Comparison of ENCODE assay signal across 8 cellular contexts in genomic region chr15:75646944-75647364, GRCh38. TPM values are rescaled to one million over a fixed set of nuclear protein-coding genes. Genes with fewer than 3 reads are reported as not detected.
A peak's percentile ranks its signal among the peaks of the same experiment; 100 is the strongest.
DNase-seq lines count a peak whose midpoint lies in the region; ATAC-seq and TF ChIP-seq lines count a peak whose summit lies in the region.

No MANE protein-coding gene starts in this region.

- no peaks in the 10 kb centered on the region for H3K9me3 Mint-ChIP-seq in MCF 10A (ENCODE audit: unreplicated experiment)

- H3K9ac ChIP-seq in Loucy (ENCODE audit: low read depth, low read length, poor library complexity, severe bottlenecking) = peak overlapping the region; percentile 81

- peak overlapping the region; percentile 93 for H3K4me2 ChIP-seq in Loucy (ENCODE audit: low read depth, low read length, poor library complexity, severe bottlenecking)

- POLR2A ChIA-PET in MCF 10A (lab: Yijun Ruan, JAX) = interaction anchor here (0.8 to 8.2 kb wide), 21 partner anchors 8 to 278 kb away, joined by 3 to 120 read pairs (median 12); partner anchors contain the start of genes IMP3, MAN2C1, PTPN9 and SIN3A

- no peak for ATAC-seq in GM18861 (IDR thresholded peaks at IDR 0.05; ENCODE audit: unreplicated experiment)

- peak overlapping the region; percentile 87 for H3K4me3 Mint-ChIP-seq in MCF 10A (ENCODE audit: unreplicated experiment)

- no peaks in the 10 kb centered on the region for H3K27me3 ChIP-seq in Loucy (ENCODE audit: insufficient read depth, low read length, poor library complexity, severe bottlenecking)

- H4K20me1 ChIP-seq in Loucy (ENCODE audit: insufficient read depth, low read length, poor library complexity, severe bottlenecking) = no peaks in the 10 kb centered on the region

- no peaks in the 10 kb centered on the region for H3K27me3 Mint-ChIP-seq in MCF 10A (ENCODE audit: insufficient read depth, unreplicated experiment)

- peak overlapping the region; percentile 78 for H3K27ac Mint-ChIP-seq in MCF 10A (ENCODE audit: low read depth, unreplicated experiment)

- no peaks in the 10 kb centered on the region for H3K9me2 ChIP-seq in Loucy (replicated peaks; ENCODE audit: low read depth, low read length)

- BruUV-seq in MCF 10A (replicated peaks; lab: Mats Ljungman, UMichigan) = TSS peak; percentile 67

- H3F3A ChIP-seq in Loucy (ENCODE audit: low read depth) = peaks cover 3% of the 10 kb centered on the region; the same call in 1 of the 2 replicates

- no peak for TF ChIP-seq POLR2A in lower leg skin (IDR thresholded peaks at IDR 0.05)

- no peaks in the 10 kb centered on the region for H3K9me3 ChIP-seq in Loucy (ENCODE audit: insufficient read depth, low read depth, low read length)

- H3K27ac ChIP-seq in temporal lobe (ENCODE audit: low read depth, low read length) = peak overlapping the region; percentile 83

- intact Hi-C loops in MCF 10A (cut with micrococcal nuclease) = loop anchor here (10.0 kb wide), 1 partner anchor 72 kb away; the partner anchor contains the start of gene PTPN9
- intact Hi-C loops in lower leg skin (cut with DNase I; ENCODE audit: low total_unique reads) = no loop called here

- H3K4me1 Mint-ChIP-seq in MCF 10A (ENCODE audit: insufficient read depth, unreplicated experiment) = peaks cover 44% of the 10 kb centered on the region

- DNase-seq in D341Med (ENCODE audit: low spot score) (peak; percentile 57), MCF 10A (ENCODE audit: unreplicated experiment) (peak; percentile 25), lower leg skin (ENCODE audit: low spot score in 2 of 2) (peak in 1 of 2 donors; percentile 88), cerebellar cortex (ENCODE audit: low spot score) (no peak), GM19238 (ENCODE audit: insufficient read length, low spot score) (no peak)

- peaks cover 20% of the 10 kb centered on the region for H3K36me3 Mint-ChIP-seq in MCF 10A (ENCODE audit: insufficient read depth, unreplicated experiment)

- H3K4me3 ChIP-seq in Loucy (ENCODE audit: low read length, poor library complexity, severe bottlenecking) = peak overlapping the region; percentile 91
- H3K4me3 ChIP-seq in lower leg skin (ENCODE audit: low read depth, poor library complexity, severe bottlenecking) = peak overlapping the region; percentile 91

- CTCF ChIA-PET in MCF 10A (lab: Yijun Ruan, JAX) = interaction anchor here (0.7 to 2.5 kb wide), 13 partner anchors 11 to 281 kb away, joined by 3 to 15 read pairs (median 4); partner anchors contain the start of gene SNUPN

- TF ChIP-seq CTCF in Loucy (conservative IDR thresholded peaks at IDR 0.05; ENCODE audit: low read length) (no peak), MCF 10A (IDR thresholded peaks at IDR 0.05; ENCODE audit: unreplicated experiment) (no peak), lower leg skin (IDR thresholded peaks at IDR 0.05) (no peak)

- 0 to 1% methylated on average over 26 of the region's 26 CpGs for WGBS in lower leg skin, 2 donors

- H3K79me2 ChIP-seq in Loucy (ENCODE audit: insufficient read depth, low read length) = peaks cover 1% of the 10 kb centered on the region; the same call in 1 of the 2 replicates

- H2AFZ ChIP-seq in Loucy (ENCODE audit: low read length) = peak overlapping the region; percentile 95

- H3K4me1 ChIP-seq in Loucy (ENCODE audit: insufficient read depth, low read length, poor library complexity, severe bottlenecking) = peaks cover 39% of the 10 kb centered on the region

- no peaks in the 10 kb centered on the region for H3K36me3 ChIP-seq in Loucy (ENCODE audit: insufficient read depth, low read length)

RNA-seq across cellular contexts. Expression of gene SNX33, which starts 0.8 kb away (rescaled TPM):
- total RNA-seq in MCF 10A (2022) (14.3 and 15.2 TPM in 2 replicates), lower leg skin (10 to 100 TPM; 24.8 to 40.5 (median 35.5) TPM), temporal lobe (1.7 TPM)

RNA-seq across cellular contexts. Expression of gene IMP3, which starts 6.9 kb away (rescaled TPM):
- 45.8 and 58.0 TPM in 2 replicates for total RNA-seq in MCF 10A (2022)
- 100 to 1,000 TPM; 161 to 204 (median 185) TPM for total RNA-seq in lower leg skin
- total RNA-seq in temporal lobe = 27.3 TPM

RNA-seq across cellular contexts. Expression of gene SNUPN, which starts 21.4 kb away (rescaled TPM):
- 23.9 and 28.9 TPM in 2 replicates for total RNA-seq in MCF 10A (2022)
- 10 to 100 TPM; 16.5 to 19.7 (median 18.1) TPM for total RNA-seq in lower leg skin
- total RNA-seq in temporal lobe = 19.7 TPM

Comparison
In these comparisons a context has a peak if more than half of its experiments do, and no peak if none do; other contexts are left out.
1. DNase-seq: peak in D341Med (single experiment) and MCF 10A (single experiment); none in cerebellar cortex (single experiment) and GM19238 (single experiment).